In the genomic region with DNA sequence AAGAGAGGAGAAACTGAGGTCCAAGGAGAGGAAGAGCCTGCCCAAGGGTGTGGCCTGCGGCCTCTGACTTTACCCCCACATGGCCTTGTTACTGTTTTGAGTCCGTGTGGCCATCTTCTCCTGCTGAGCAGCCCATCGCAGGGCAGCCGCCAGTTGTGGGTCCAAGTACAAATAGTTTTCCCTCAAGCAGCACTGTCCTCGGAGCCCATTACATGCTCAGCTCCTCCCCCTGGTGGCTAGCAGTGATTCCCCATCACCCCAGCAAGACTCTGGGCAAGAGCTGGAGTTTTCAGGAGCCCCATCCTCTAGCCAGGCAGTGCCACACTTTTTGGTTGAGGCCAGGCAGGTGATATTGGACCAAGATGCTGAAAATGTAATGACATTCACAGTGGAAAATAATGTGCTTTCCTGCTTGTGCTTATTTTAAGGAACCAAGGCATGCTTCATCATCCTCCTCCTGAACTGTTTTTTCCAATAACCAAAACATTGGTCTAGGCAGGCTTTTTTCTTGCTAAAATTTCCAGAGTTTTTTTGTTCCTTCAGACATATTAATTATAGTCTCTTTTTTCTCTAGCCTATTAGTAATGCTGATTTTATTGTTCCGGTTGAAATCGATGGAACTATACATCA, we compare ENCODE assay signal across 8 cellular contexts. TPM values are rescaled to one million over a fixed set of nuclear protein-coding genes. Genes with fewer than 3 reads are reported as not detected.
A peak's percentile ranks its signal among the peaks of the same experiment; 100 is the strongest.
DNase-seq lines count a peak whose midpoint lies in the region; ATAC-seq and TF ChIP-seq lines count a peak whose summit lies in the region.

No MANE protein-coding gene starts in this region.

- peak; percentile 52 for DNase-seq in COLO668 (lab: John Stamatoyannopoulos, UW; ENCODE audit: unreplicated experiment)
- DNase-seq in Kasumi-1 (lab: John Stamatoyannopoulos, UW): peak; percentile 72 to 84
- no peak for DNase-seq in breast epithelium (ENCODE audit: low spot score in 2 of 2)
- DNase-seq in kidney tubule cell (ENCODE audit: low spot score): peak; percentile 67
- DNase-seq in stimulated activated CD4-positive, alpha-beta T cell treated with anti-CD3 and anti-CD28 coated beads, Interleukin-4, amount 100 ng/mL, for 4 hours: peak; percentile 42 to 54
- DNase-seq in OCI-M2 (lab: John Stamatoyannopoulos, UW; ENCODE audit: unreplicated experiment): no peak

- no peaks in the 10 kb centered on the region for H3K9me3 ChIP-seq in breast epithelium

- TF ChIP-seq POLR2A in breast epithelium (IDR thresholded peaks at IDR 0.05): no peak

- no peaks in the 10 kb centered on the region for H3K27me3 ChIP-seq in breast epithelium

- intact Hi-C loops in breast epithelium (cut with DNase I; ENCODE audit: low total_unique reads): loop anchor here (10.0 kb wide), 1 partner anchor 113 kb away; no protein-coding TSS in a partner anchor

- ATAC-seq in GM19452 (IDR thresholded peaks at IDR 0.05; ENCODE audit: unreplicated experiment): peak; percentile 65

- no peaks in the 10 kb centered on the region for H3K36me3 ChIP-seq in breast epithelium

- TF ChIP-seq CTCF in WI38 (IDR thresholded peaks at IDR 0.05; ENCODE audit: low read depth, low read length) (peak; percentile 94), breast epithelium (IDR thresholded peaks at IDR 0.05) (peak in 2 of 3 donors; percentile 74 to 75)

- no peak overlapping the region for H3K4me3 ChIP-seq in WI38 (ENCODE audit: low read depth, low read length)
- no peak overlapping the region for H3K4me3 ChIP-seq in breast epithelium

- no peak overlapping the region for H3K27ac ChIP-seq in breast epithelium

- no peaks in the 10 kb centered on the region for H3K4me1 ChIP-seq in breast epithelium

RNA-seq across cellular contexts. Expression of a gene that starts 23.2 kb away (rescaled TPM):
- total RNA-seq in breast epithelium: 10 to 100 TPM; 11.0 to 17.4 (median 15.4) TPM

Comparison
In these comparisons a context has a peak if more than half of its experiments do, and no peak if none do; other contexts are left out.
1. DNase-seq: peak in COLO668 (single experiment), Kasumi-1 (2 of 2), kidney tubule cell (single experiment) and stimulated activated CD4-positive, alpha-beta T cell treated with anti-CD3 and anti-CD28 coated beads, Interleukin-4, amount 100 ng/mL, for 4 hours (2 of 2); none in breast epithelium (0 of 2) and OCI-M2 (single experiment).